Comparison of ENCODE assay signal across 15 cellular contexts in genomic region chr19:5789201-5789795, GRCh38. TPM values are rescaled to one million over a fixed set of nuclear protein-coding genes. Genes with fewer than 3 reads are reported as not detected.
DNase-seq lines count a peak whose midpoint lies in the region; ATAC-seq, FAIRE-seq and TF ChIP-seq lines count a peak whose summit lies in the region.
"Had no signal": no experiment of that assay in that cellular context is flagged by ENCODE, and none has a peak within 500 bp of the region (broad histone marks: within the 10 kb centered on the region; RNA-seq: fewer than 3 reads in every experiment).

No MANE protein-coding gene starts in this region.

- TF ChIP-seq CTCF in DND-41 (IDR thresholded peaks at IDR 0.05; ENCODE audit: borderline replicate concordance, extremely low read depth, low read length, poor library complexity, severe bottlenecking) (no peak), keratinocyte (optimal IDR thresholded peaks at IDR 0.05 in 1 of 3, IDR thresholded peaks at IDR 0.05 in 1 of 3, conservative IDR thresholded peaks at IDR 0.05 in 1 of 3; ENCODE audit: extremely low read depth in 1 of 3, insufficient read depth in 2 of 3, low read length in 3 of 3) (no peak)

- H3K4me3 Mint-ChIP-seq in activated T-helper 17 cell treated with anti-CD3 and anti-CD28 coated beads, Interleukin-2, amount 50 U/mL, for 72 hours: peak overlapping the region; percentile 98

- H3K27ac ChIP-seq in BLaER1: no peak overlapping the region
- H3K27ac ChIP-seq in DND-41 (ENCODE audit: low read length): no peak overlapping the region
- H3K27ac ChIP-seq in keratinocyte (ENCODE audit: control insufficient read depth, insufficient read depth, low read length): peak overlapping the region; percentile 97

- peaks cover 17% of the 10 kb centered on the region for H3K79me2 ChIP-seq in DND-41 (ENCODE audit: insufficient read depth, low read length)
- peaks cover 7% of the 10 kb centered on the region for H3K79me2 ChIP-seq in keratinocyte (ENCODE audit: control insufficient read depth, insufficient read depth, low read length)

- H3K4me1 Mint-ChIP-seq in activated T-helper 17 cell treated with anti-CD3 and anti-CD28 coated beads, Interleukin-2, amount 50 U/mL, for 72 hours: peaks cover 11% of the 10 kb centered on the region

- DNase-seq in DND-41: no peak
- DNase-seq in keratinocyte (ENCODE audit: low read depth, low spot score): no peak
- no peak for DNase-seq in NOMO-1 treated with DMSO at 0.1 percent for 48 hours (lab: John Stamatoyannopoulos, UW; ENCODE audit: unreplicated experiment)
- DNase-seq in midbrain (lab: John Stamatoyannopoulos, UW): no peak
- DNase-seq in NCI-H82 treated with DMSO at 0.1 percent for 48 hours (lab: John Stamatoyannopoulos, UW; ENCODE audit: unreplicated experiment): no peak
- no peak for DNase-seq in NCI-H2107 (lab: John Stamatoyannopoulos, UW)
- DNase-seq: activated CD4-positive, alpha-beta T cell treated with anti-CD3 and anti-CD28 coated beads, Interleukin-2, amount 50 U/mL, for 48 hours; NCI-H524 had no signal

- peaks cover 51% of the 10 kb centered on the region for H3K36me3 Mint-ChIP-seq in activated T-helper 17 cell treated with anti-CD3 and anti-CD28 coated beads, Interleukin-2, amount 50 U/mL, for 72 hours (ENCODE audit: low read depth)

- H3K4me1 ChIP-seq in BLaER1 (peaks cover 8% of the 10 kb centered on the region), DND-41 (ENCODE audit: insufficient read depth, low read length) (peaks cover 24% of the 10 kb centered on the region), keratinocyte (ENCODE audit: control insufficient read depth, extremely low read depth, insufficient read depth, low read length) (peaks cover 12% of the 10 kb centered on the region)

- H3K27me3 Mint-ChIP-seq in activated T-helper 17 cell treated with anti-CD3 and anti-CD28 coated beads, Interleukin-2, amount 50 U/mL, for 72 hours: no peaks in the 10 kb centered on the region

- no peak overlapping the region for H2AFZ ChIP-seq in DND-41 (ENCODE audit: low read depth, low read length)
- no peak overlapping the region for H2AFZ ChIP-seq in keratinocyte (ENCODE audit: control insufficient read depth, low read length)

- H3K4me2 ChIP-seq in BLaER1 (no peak overlapping the region), DND-41 (ENCODE audit: insufficient read depth, low read length) (peak overlapping the region; percentile 78), keratinocyte (ENCODE audit: control insufficient read depth, extremely low read depth, insufficient read depth, low read depth, low read length) (peak overlapping the region; percentile 92)

- H3K4me3 ChIP-seq in BLaER1: no peak overlapping the region
- peak overlapping the region in 1 of 2 experiments; percentile 77; a peak in 1 of 4 replicates for H3K4me3 ChIP-seq in DND-41 (ENCODE audit: low read depth in 1 of 2, low read length in 2 of 2)
- peak overlapping the region; percentile 72 to 82 (median 75) for H3K4me3 ChIP-seq in keratinocyte (ENCODE audit: control insufficient read depth in 2 of 3, extremely low read depth in 1 of 3, insufficient read depth in 2 of 3, low read depth in 1 of 3, low read length in 3 of 3)

- no peaks in the 10 kb centered on the region for H3K9me1 ChIP-seq in keratinocyte (ENCODE audit: control insufficient read depth, extremely low read depth, insufficient read depth, low read length)

- H3K27ac Mint-ChIP-seq in activated T-helper 17 cell treated with anti-CD3 and anti-CD28 coated beads, Interleukin-2, amount 50 U/mL, for 72 hours: no peak overlapping the region

- peaks cover 60% of the 10 kb centered on the region for H3K36me3 ChIP-seq in BLaER1
- H3K36me3 ChIP-seq in DND-41 (ENCODE audit: insufficient read depth, low read length): peaks cover 59% of the 10 kb centered on the region
- H3K36me3 ChIP-seq in keratinocyte (ENCODE audit: control insufficient read depth in 2 of 2, extremely low read depth in 1 of 2, insufficient read depth in 2 of 2, low read length in 2 of 2): peaks cover 21 to 48% of the 10 kb centered on the region in 2 experiments

- no peaks in the 10 kb centered on the region for H3K27me3 ChIP-seq in BLaER1
- H3K27me3 ChIP-seq in DND-41 (ENCODE audit: insufficient read depth, low read length, poor library complexity): no peaks in the 10 kb centered on the region
- no peaks in the 10 kb centered on the region for H3K27me3 ChIP-seq in keratinocyte (ENCODE audit: control insufficient read depth, extremely low read depth, insufficient read depth, low read length)
- H3K27me3 ChIP-seq: heart left ventricle, tibial nerve had no signal

- no peak for FAIRE-seq in keratinocyte (lab: Jason Lieb, UNC)
- FAIRE-seq: GM12892 had no signal

- H3K9me3 ChIP-seq in BLaER1 (no peaks in the 10 kb centered on the region), DND-41 (ENCODE audit: insufficient read depth, low read length, severe bottlenecking) (no peaks in the 10 kb centered on the region), keratinocyte (ENCODE audit: control insufficient read depth, low read depth, low read length) (no peaks in the 10 kb centered on the region)
- H3K9me3 ChIP-seq: heart left ventricle, tibial nerve had no signal

- H3K9ac ChIP-seq in BLaER1 (peak overlapping the region; percentile 98; the same call in 1 of the 2 replicates), DND-41 (ENCODE audit: low read depth, low read length) (no peak overlapping the region), keratinocyte (ENCODE audit: control insufficient read depth, extremely low read depth, insufficient read depth, low read length) (peak overlapping the region; percentile 96)

- dilution Hi-C loops in keratinocyte (cut with MboI; ENCODE audit: extremely low pct_ligation_motif_present, low sequenced_read_pairs): no loop called here

- H4K20me1 ChIP-seq in BLaER1: peaks cover 32% of the 10 kb centered on the region
- H4K20me1 ChIP-seq in DND-41 (ENCODE audit: insufficient read depth, low read length): peaks cover 43% of the 10 kb centered on the region
- H4K20me1 ChIP-seq in keratinocyte (ENCODE audit: control insufficient read depth, extremely low read depth, insufficient read depth, low read length): no peaks in the 10 kb centered on the region

- no peaks in the 10 kb centered on the region for H3K9me3 Mint-ChIP-seq in activated T-helper 17 cell treated with anti-CD3 and anti-CD28 coated beads, Interleukin-2, amount 50 U/mL, for 72 hours

- ATAC-seq in DND-41 (ENCODE audit: insufficient read depth, low read depth): no peak
- no peak for ATAC-seq in activated T-helper 17 cell treated with anti-CD3 and anti-CD28 coated beads, Interleukin-2, amount 50 U/mL, for 72 hours (replicated peaks)
- ATAC-seq: heart left ventricle had no signal

RNA-seq across cellular contexts. Expression of gene DUS3L, which starts 1.7 kb away (rescaled TPM):
- 10 to 100 TPM; 46.8 to 73.6 TPM for total RNA-seq in activated T-helper 17 cell treated with anti-CD3 and anti-CD28 coated beads, Interleukin-2, amount 50 U/mL, for 72 hours
- 12.0 to 14.9 TPM (median 14.2 TPM) in 3 replicates for polyA plus RNA-seq in keratinocyte
- 19.0 TPM for polyA plus RNA-seq in keratinocyte (2011; ENCODE audit: low read depth)
- 3.1 and 7.8 TPM in 2 replicates for polyA plus RNA-seq in keratinocyte (2011; cell fraction: cytosol; rRNA removed)
- 35.5 and 39.0 TPM in 2 replicates for polyA plus RNA-seq in keratinocyte (2011; cell fraction: nucleus; rRNA removed)
- polyA plus RNA-seq in keratinocyte (2012; ENCODE audit: low replicate concordance): 12.0 and 12.9 TPM in 2 replicates
- 9.9 to 17.3 TPM (median 10.5 TPM) in 3 replicates for polyA minus RNA-seq in keratinocyte
- 24.4 TPM for polyA minus RNA-seq in keratinocyte (2011; cell fraction: cytosol; rRNA and poly(A)+ RNA removed)
- polyA minus RNA-seq in keratinocyte (2011; cell fraction: nucleus; rRNA and poly(A)+ RNA removed): 16.8 and 18.9 TPM in 2 replicates

RNA-seq across cellular contexts. Expression of gene PRR22, which starts 4.8 kb away (rescaled TPM):
- total RNA-seq in activated T-helper 17 cell treated with anti-CD3 and anti-CD28 coated beads, Interleukin-2, amount 50 U/mL, for 72 hours: 1 to 10 TPM; 4.6 to 9.9 TPM
- polyA plus RNA-seq in keratinocyte: 0.55 to 1.4 TPM (median 0.76 TPM) in 3 replicates
- polyA plus RNA-seq in keratinocyte (2011; ENCODE audit: low read depth): 0.25 TPM
- polyA plus RNA-seq in keratinocyte (2011; cell fraction: cytosol; rRNA removed): 0.22 and 0.45 TPM in 2 replicates
- polyA plus RNA-seq in keratinocyte (2011; cell fraction: nucleus; rRNA removed): 3.2 and 5.7 TPM in 2 replicates
- polyA plus RNA-seq in keratinocyte (2012; ENCODE audit: low replicate concordance): 0.54 and 0.91 TPM in 2 replicates
- polyA minus RNA-seq in keratinocyte: 0.13 to 0.22 TPM in 2 of 3 replicates, not detected in the other
- polyA minus RNA-seq in keratinocyte (2011; cell fraction: cytosol; rRNA and poly(A)+ RNA removed): not detected
- polyA minus RNA-seq in keratinocyte (2011; cell fraction: nucleus; rRNA and poly(A)+ RNA removed): 0.53 and 0.70 TPM in 2 replicates

RNA-seq across cellular contexts. Expression of gene NRTN, which starts 15.6 kb away (rescaled TPM):
- under 1 TPM; 0.32 to 0.52 TPM for total RNA-seq in activated T-helper 17 cell treated with anti-CD3 and anti-CD28 coated beads, Interleukin-2, amount 50 U/mL, for 72 hours
- not detected in 3 replicates for polyA plus RNA-seq in keratinocyte
- not detected for polyA plus RNA-seq in keratinocyte (2011; ENCODE audit: low read depth)
- polyA plus RNA-seq in keratinocyte (2011; cell fraction: cytosol; rRNA removed): not detected in 2 replicates
- polyA plus RNA-seq in keratinocyte (2011; cell fraction: nucleus; rRNA removed): not detected in 2 replicates
- not detected in 2 replicates for polyA plus RNA-seq in keratinocyte (2012; ENCODE audit: low replicate concordance)
- polyA minus RNA-seq in keratinocyte: not detected in 3 replicates
- polyA minus RNA-seq in keratinocyte (2011; cell fraction: cytosol; rRNA and poly(A)+ RNA removed): not detected
- not detected in 2 replicates for polyA minus RNA-seq in keratinocyte (2011; cell fraction: nucleus; rRNA and poly(A)+ RNA removed)
- total RNA-seq: tibial nerve had no signal

RNA-seq across cellular contexts. Expression of gene FUT6, which starts 50.2 kb away (rescaled TPM):
- total RNA-seq in activated T-helper 17 cell treated with anti-CD3 and anti-CD28 coated beads, Interleukin-2, amount 50 U/mL, for 72 hours: not detected
- not detected in 3 replicates for polyA plus RNA-seq in keratinocyte
- polyA plus RNA-seq in keratinocyte (2011; ENCODE audit: low read depth): not detected
- 0.04 TPM in 1 of 2 replicates, not detected in the other for polyA plus RNA-seq in keratinocyte (2011; cell fraction: cytosol; rRNA removed)
- polyA plus RNA-seq in keratinocyte (2011; cell fraction: nucleus; rRNA removed): 0.11 and 0.25 TPM in 2 replicates
- polyA plus RNA-seq in keratinocyte (2012; ENCODE audit: low replicate concordance): 0.34 TPM in 1 of 2 replicates, not detected in the other
- polyA minus RNA-seq in keratinocyte: not detected in 3 replicates
- polyA minus RNA-seq in keratinocyte (2011; cell fraction: cytosol; rRNA and poly(A)+ RNA removed): not detected
- polyA minus RNA-seq in keratinocyte (2011; cell fraction: nucleus; rRNA and poly(A)+ RNA removed): not detected in 2 replicates
- total RNA-seq: heart left ventricle; T-helper 1 cell treated with Interleukin-12 subunit alpha and Interleukin-12 subunit beta and Interleukin-4 antibody, amounts not matched to agents 30 ng/mL and 1 ng/mL, for 36 hours; tibial nerve had no signal
- polyA plus RNA-seq: BJ, heart left ventricle had no signal
